ENCODE assay signal across 8 cellular contexts in genomic region chr16:22191966-22192260, GRCh38. TPM values are rescaled to one million over a fixed set of nuclear protein-coding genes. Genes with fewer than 3 reads are reported as not detected.
DNase-seq lines count a peak whose midpoint lies in the region; TF ChIP-seq lines count a peak whose summit lies in the region.

No MANE protein-coding gene starts in this region.

- peaks cover 13% of the 10 kb centered on the region; the same call in 1 of the 2 replicates for H3K4me1 ChIP-seq in HUES64 (ENCODE audit: insufficient read depth, low read length)

- H3K27ac Mint-ChIP-seq in activated T-cell treated with anti-CD3 and anti-CD28 coated beads, Interleukin-2, amount 50 U/mL, for 24 hours, result peak overlapping the region; percentile 100

- no peak for TF ChIP-seq CTCF in fibroblast of the aortic adventitia (IDR thresholded peaks at IDR 0.05; ENCODE audit: insufficient read depth, low read length)
- no peak for TF ChIP-seq CTCF in GM20000 (IDR thresholded peaks at IDR 0.05; ENCODE audit: extremely low read depth, missing control alignments)

- H3K36me3 ChIP-seq in HUES64 (ENCODE audit: insufficient read depth, low read length), result no peaks in the 10 kb centered on the region

- peaks cover 3% of the 10 kb centered on the region for H3K27me3 Mint-ChIP-seq in activated T-cell treated with anti-CD3 and anti-CD28 coated beads, Interleukin-2, amount 50 U/mL, for 24 hours

- H3K9me3 Mint-ChIP-seq in activated T-cell treated with anti-CD3 and anti-CD28 coated beads, Interleukin-2, amount 50 U/mL, for 24 hours, result peaks cover 5% of the 10 kb centered on the region

- peak overlapping the region; percentile 83 for H3K4me3 Mint-ChIP-seq in activated T-cell treated with anti-CD3 and anti-CD28 coated beads, Interleukin-2, amount 50 U/mL, for 24 hours

- DNase-seq in Ammon's horn (ENCODE audit: low spot score), result peak; percentile 40
- peak; percentile 44 for DNase-seq in activated T-cell treated with anti-CD3 and anti-CD28 coated beads, Interleukin-2, amount 50 U/mL, for 24 hours
- no peak for DNase-seq in fibroblast of the aortic adventitia (ENCODE audit: low read depth)
- no peak for DNase-seq in skeletal muscle cell (ENCODE audit: low read depth)
- DNase-seq in effector CD4-positive, alpha-beta T cell, result no peak
- DNase-seq in GM20000 (ENCODE audit: low spot score), result no peak
- DNase-seq in SK-N-DZ (ENCODE audit: low spot score), result no peak

- WGBS in HUES64, result 69% methylated on average over 3 of the region's 3 CpGs

- H3K27ac ChIP-seq in HUES64 (ENCODE audit: low read depth, low read length), result no peak overlapping the region

- peak overlapping the region; percentile 83 for H3K4me3 ChIP-seq in HUES64 (ENCODE audit: low read length)
- H3K4me3 ChIP-seq in fibroblast of the aortic adventitia (ENCODE audit: low read depth, low read length), result peak overlapping the region; percentile 62
- H3K4me3 ChIP-seq in skeletal muscle cell (ENCODE audit: low read depth, low read length), result peak overlapping the region; percentile 58

- H3K9me3 ChIP-seq in HUES64 (ENCODE audit: insufficient read depth, low read depth, low read length), result no peaks in the 10 kb centered on the region

- H3K36me3 Mint-ChIP-seq in activated T-cell treated with anti-CD3 and anti-CD28 coated beads, Interleukin-2, amount 50 U/mL, for 24 hours (ENCODE audit: low read depth), result no peaks in the 10 kb centered on the region

- H3K27me3 ChIP-seq in HUES64 (ENCODE audit: insufficient read depth, low read length), result peaks cover 13% of the 10 kb centered on the region; the same call in 1 of the 2 replicates

- H3K4me1 Mint-ChIP-seq in activated T-cell treated with anti-CD3 and anti-CD28 coated beads, Interleukin-2, amount 50 U/mL, for 24 hours (ENCODE audit: low read depth), result peaks cover 68% of the 10 kb centered on the region

- no peak overlapping the region for H3K9ac ChIP-seq in HUES64 (ENCODE audit: low read depth, low read length)

RNA-seq across cellular contexts. Expression of gene EEF2K, which starts 14.2 kb away (rescaled TPM):
- 6.4 TPM for polyA plus RNA-seq in HUES64 (2013, experiment 1 of 2)
- polyA plus RNA-seq in HUES64 (2013, experiment 2 of 2), result 7.0 TPM
- total RNA-seq in fibroblast of the aortic adventitia (ENCODE audit: low replicate concordance), result 34.4 and 57.3 TPM in 2 replicates
- polyA plus RNA-seq in SK-N-DZ (2014; cell fraction: cytosol; rRNA removed), result 17.2 and 21.1 TPM in 2 replicates
- polyA plus RNA-seq in SK-N-DZ (2014; cell fraction: nucleus; rRNA removed), result 13.8 and 15.2 TPM in 2 replicates

RNA-seq across cellular contexts. Expression of gene SDR42E2, which starts 29.6 kb away (rescaled TPM):
- not detected for polyA plus RNA-seq in HUES64 (2013, experiment 1 of 2)
- polyA plus RNA-seq in HUES64 (2013, experiment 2 of 2), result not detected
- not detected in 2 replicates for total RNA-seq in fibroblast of the aortic adventitia (ENCODE audit: low replicate concordance)
- not detected in 2 replicates for polyA plus RNA-seq in SK-N-DZ (2014; cell fraction: cytosol; rRNA removed)
- polyA plus RNA-seq in SK-N-DZ (2014; cell fraction: nucleus; rRNA removed), result not detected in 2 replicates

Comparison
In these comparisons a context has a peak if more than half of its experiments do, and no peak if none do; other contexts are left out.
1. DNase-seq: peak in Ammon's horn (single experiment) and activated T-cell treated with anti-CD3 and anti-CD28 coated beads, Interleukin-2, amount 50 U/mL, for 24 hours (single experiment); none in fibroblast of the aortic adventitia (single experiment), skeletal muscle cell (single experiment), effector CD4-positive, alpha-beta T cell (single experiment), GM20000 (single experiment) and SK-N-DZ (single experiment).
2. Peak in every context shown above with its lines, with median percentiles within 50 percentile points of each other: H3K4me3 ChIP-seq.